In the genomic region with DNA sequence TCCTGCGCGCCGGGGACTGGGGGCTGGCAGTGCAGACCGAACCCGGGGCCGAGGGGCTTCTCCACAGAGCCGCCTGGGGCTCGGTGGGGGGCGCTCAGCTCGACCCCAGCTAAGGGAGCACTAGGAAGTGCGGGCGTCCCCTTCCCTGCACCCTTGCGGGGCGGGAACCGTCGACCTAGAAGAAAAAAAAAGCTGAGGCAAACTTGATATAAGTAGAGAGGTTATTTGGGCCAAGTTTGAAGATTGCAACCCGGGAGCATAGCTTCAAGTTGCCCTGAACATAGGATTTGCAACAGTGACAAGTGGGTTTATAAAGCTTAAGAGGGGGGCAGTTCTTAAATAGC, we compare ENCODE assay signal across 7 cellular contexts. TPM values are rescaled to one million over a fixed set of nuclear protein-coding genes. Genes with fewer than 3 reads are reported as not detected.
DNase-seq lines count a peak whose midpoint lies in the region; ATAC-seq and TF ChIP-seq lines count a peak whose summit lies in the region.
"Not testable (repeated sequence)": the region's sequence is repeated elsewhere in the genome, so short reads cannot be mapped to it uniquely, and the experiment has no call there.

No MANE protein-coding gene starts in this region.

- H3K27me3 ChIP-seq in lung (ENCODE audit: control insufficient read depth, insufficient read depth); gastrocnemius medialis: not testable (repeated sequence)

- not testable (repeated sequence) for H3K27me3 Mint-ChIP-seq in activated CD4-positive, alpha-beta T cell treated with anti-CD3 and anti-CD28 coated beads for 36 hours

- not testable (repeated sequence) for H3K36me3 ChIP-seq in lung (ENCODE audit: control insufficient read depth in 2 of 2, insufficient read depth in 2 of 2, low read length in 2 of 2); gastrocnemius medialis

- in situ Hi-C loops in gastrocnemius medialis (cut with MboI; ENCODE audit: low sequenced_read_pairs in 4 of 4) = not testable (repeated sequence)

- no CpG with 5 or more reads among the region's 17 CpGs for WGBS in lung, 2 donors

- H3K4me1 ChIP-seq in lung (ENCODE audit: control insufficient read depth in 2 of 2, insufficient read depth in 2 of 2, low read length in 2 of 2); gastrocnemius medialis: not testable (repeated sequence)

- CTCF ChIA-PET in activated CD4-positive, alpha-beta T cell treated with anti-CD3 and anti-CD28 coated beads for 36 hours (lab: Charles Lee) = not testable (repeated sequence)

- intact Hi-C loops in activated CD4-positive, alpha-beta T cell treated with anti-CD3 and anti-CD28 coated beads for 36 hours (cut with DNase I, micrococcal nuclease); gastrocnemius medialis (cut with DNase I; ENCODE audit: low total_unique reads): not testable (repeated sequence)

- not testable (repeated sequence) for H3K27ac ChIP-seq in lung (ENCODE audit: low read depth in 1 of 2, low read length in 1 of 2); gastrocnemius medialis

- not testable (repeated sequence) for H3K4me1 Mint-ChIP-seq in activated CD4-positive, alpha-beta T cell treated with anti-CD3 and anti-CD28 coated beads for 36 hours

- not testable (repeated sequence) for DNase-seq in activated CD4-positive, alpha-beta T cell treated with anti-CD3 and anti-CD28 coated beads for 36 hours; lung (ENCODE audit: low spot score); gastrocnemius medialis

- POLR2A ChIA-PET in activated CD4-positive, alpha-beta T cell treated with anti-CD3 and anti-CD28 coated beads for 36 hours (lab: Charles Lee) = not testable (repeated sequence)

- ATAC-seq in GM18907 (IDR thresholded peaks at IDR 0.05; ENCODE audit: unreplicated experiment) = peak; percentile 30
- peak; percentile 5 for ATAC-seq in GM21717 (IDR thresholded peaks at IDR 0.05; ENCODE audit: unreplicated experiment)
- ATAC-seq in HG03175 (IDR thresholded peaks at IDR 0.05; ENCODE audit: unreplicated experiment) = peak; percentile 21
- peak; percentile 14 for ATAC-seq in HG03469 (IDR thresholded peaks at IDR 0.05; ENCODE audit: unreplicated experiment)
- peak; percentile 34 for ATAC-seq in activated CD4-positive, alpha-beta T cell treated with anti-CD3 and anti-CD28 coated beads for 36 hours
- ATAC-seq in lung (ENCODE audit: insufficient read depth, low FRiP score) = peak; percentile 19
- ATAC-seq in gastrocnemius medialis = peak; percentile 23 to 29

- not testable (repeated sequence) for H3K9me3 ChIP-seq in lung (ENCODE audit: control insufficient read depth in 2 of 2, insufficient read depth in 1 of 2, low read length in 1 of 2); gastrocnemius medialis

- not testable (repeated sequence) for H3K36me3 Mint-ChIP-seq in activated CD4-positive, alpha-beta T cell treated with anti-CD3 and anti-CD28 coated beads for 36 hours (ENCODE audit: low read depth)

- not testable (repeated sequence) for H3K4me3 ChIP-seq in lung, gastrocnemius medialis

- not testable (repeated sequence) for H3K9me3 Mint-ChIP-seq in activated CD4-positive, alpha-beta T cell treated with anti-CD3 and anti-CD28 coated beads for 36 hours (ENCODE audit: low read depth)

- not testable (repeated sequence) for TF ChIP-seq POLR2A in gastrocnemius medialis (IDR thresholded peaks at IDR 0.05)

- TF ChIP-seq CTCF in lung (IDR thresholded peaks at IDR 0.05; ENCODE audit: control extremely low read depth, extremely low read depth); gastrocnemius medialis (IDR thresholded peaks at IDR 0.05 in 4 of 5, conservative IDR thresholded peaks at IDR 0.05 in 1 of 5): not testable (repeated sequence)

- H3K4me3 Mint-ChIP-seq in activated CD4-positive, alpha-beta T cell treated with anti-CD3 and anti-CD28 coated beads for 36 hours = not testable (repeated sequence)

- H3K27ac Mint-ChIP-seq in activated CD4-positive, alpha-beta T cell treated with anti-CD3 and anti-CD28 coated beads for 36 hours = not testable (repeated sequence)

RNA-seq across cellular contexts. Expression of a gene that starts 0.4 kb away (rescaled TPM):
- total RNA-seq in activated CD4-positive, alpha-beta T cell treated with anti-CD3 and anti-CD28 coated beads for 36 hours = 100 to 1,000 TPM in 1 of 2 experiments, 1 to 10 TPM in 1; 5.3 to 199 TPM
- total RNA-seq in lung (10 to 100 TPM; 18.6 to 61.3 TPM), gastrocnemius medialis (10 to 100 TPM in 3 of 4 donors, 1 to 10 TPM in 1; 7.7 to 30.0 (median 18.0) TPM)
- 10 to 100 TPM; 58.6 to 87.3 TPM for polyA plus RNA-seq in lung

RNA-seq across cellular contexts. Expression of a gene that starts 32.1 kb away (rescaled TPM):
- 10 to 100 TPM; 88.3 to 98.5 TPM for total RNA-seq in activated CD4-positive, alpha-beta T cell treated with anti-CD3 and anti-CD28 coated beads for 36 hours
- 10 to 100 TPM in 1 of 2 donors, 1 to 10 TPM in 1; 3.6 to 47.7 TPM for total RNA-seq in lung
- polyA plus RNA-seq in lung = 10 to 100 TPM; 14.9 to 40.1 TPM
- total RNA-seq in gastrocnemius medialis = 1 to 10 TPM; 1.0 to 3.4 (median 1.4) TPM
